Comparison of ENCODE assay signal across 15 cellular contexts in genomic region chr13:40494932-40495619, GRCh38.
DNase-seq lines count a peak whose midpoint lies in the region; ATAC-seq and TF ChIP-seq lines count a peak whose summit lies in the region.
"Had no signal": no experiment of that assay in that cellular context is flagged by ENCODE, and none has a peak within 500 bp of the region (broad histone marks: within the 10 kb centered on the region; RNA-seq: fewer than 3 reads in every experiment).

No MANE protein-coding gene starts in this region.

- peak overlapping the region; percentile 24; the same call in 1 of the 2 replicates for H3K4me2 ChIP-seq in PC-3 (ENCODE audit: low read length)

- H3K36me3 ChIP-seq in PC-3 (ENCODE audit: low read depth, low read length): no peaks in the 10 kb centered on the region

- intact Hi-C loops in PC-3 (cut with micrococcal nuclease) (no loop called here), left colon (cut with DNase I, micrococcal nuclease) (no loop called here)

- peaks cover 41% of the 10 kb centered on the region for H3K4me1 Mint-ChIP-seq in T-helper 1 cell treated with Interleukin-12 subunit alpha and Interleukin-12 subunit beta and Interleukin-4 antibody, amounts not matched to agents 30 μg/mL and 1 μg/mL, for 36 hours (ENCODE audit: low read depth)
- H3K4me1 Mint-ChIP-seq in activated naive CD8-positive, alpha-beta T cell (ENCODE audit: low read depth): peaks cover 79% of the 10 kb centered on the region
- peaks cover 17 to 19% of the 10 kb centered on the region in 2 donors for H3K4me1 Mint-ChIP-seq in natural killer cell treated with Interleukin-12 subunit alpha and Interleukin-12 subunit beta and Interleukin-15 and Interleukin-18, amount 100 ng/mL, for 72 hours (ENCODE audit: low read depth in 2 of 2)
- H3K4me1 Mint-ChIP-seq in HFFc6 (ENCODE audit: low read depth): no peaks in the 10 kb centered on the region

- H3K4me3 ChIP-seq in PC-3 (ENCODE audit: low read length): no peak overlapping the region
- H3K4me3 ChIP-seq: SK-N-MC had no signal

- no peaks in the 10 kb centered on the region for H3K79me2 ChIP-seq in PC-3 (ENCODE audit: low read length)

- H3K9me3 ChIP-seq in PC-3 (ENCODE audit: low read length): no peaks in the 10 kb centered on the region

- H3K9ac ChIP-seq in PC-3 (ENCODE audit: low read length): no peak overlapping the region

- no peaks in the 10 kb centered on the region for H3F3A ChIP-seq in PC-3 (ENCODE audit: low read length, unreplicated experiment)

- ATAC-seq in PC-3 (peak; percentile 37), HG03108 (IDR thresholded peaks at IDR 0.05; ENCODE audit: unreplicated experiment) (no peak), left colon (no peak)
- ATAC-seq in natural killer cell treated with Interleukin-12 subunit alpha and Interleukin-12 subunit beta and Interleukin-15 and Interleukin-18, amount 100 ng/mL, for 72 hours: no peak

- CTCF ChIA-PET in PC-3 (lab: Charles Lee): no interaction called here

- no peaks in the 10 kb centered on the region for H3K27me3 ChIP-seq in PC-3 (ENCODE audit: low read length)

- BruUV-seq in PC-3 (replicated peaks; lab: Mats Ljungman, UMichigan): no TSS peak

- H3K4me3 Mint-ChIP-seq in T-helper 1 cell treated with Interleukin-12 subunit alpha and Interleukin-12 subunit beta and Interleukin-4 antibody, amounts not matched to agents 30 μg/mL and 1 μg/mL, for 36 hours: peak overlapping the region; percentile 45
- H3K4me3 Mint-ChIP-seq in activated naive CD8-positive, alpha-beta T cell: peak overlapping the region; percentile 66
- peak overlapping the region; percentile 4 for H3K4me3 Mint-ChIP-seq in natural killer cell treated with Interleukin-12 subunit alpha and Interleukin-12 subunit beta and Interleukin-15 and Interleukin-18, amount 100 ng/mL, for 72 hours
- no peak overlapping the region for H3K4me3 Mint-ChIP-seq in HFFc6

- H3K4me1 ChIP-seq in PC-3 (ENCODE audit: insufficient read depth, low read length): peaks cover 10% of the 10 kb centered on the region

- no peak for TF ChIP-seq CTCF in PC-3 (conservative IDR thresholded peaks at IDR 0.05; ENCODE audit: low read depth, low read length)
- no peak for TF ChIP-seq CTCF in HFFc6 (IDR thresholded peaks at IDR 0.05)

- H3K27ac Mint-ChIP-seq in T-helper 1 cell treated with Interleukin-12 subunit alpha and Interleukin-12 subunit beta and Interleukin-4 antibody, amounts not matched to agents 30 μg/mL and 1 μg/mL, for 36 hours: peak overlapping the region; percentile 72
- H3K27ac Mint-ChIP-seq in activated naive CD8-positive, alpha-beta T cell: peak overlapping the region; percentile 94
- peak overlapping the region; percentile 15 to 44 for H3K27ac Mint-ChIP-seq in natural killer cell treated with Interleukin-12 subunit alpha and Interleukin-12 subunit beta and Interleukin-15 and Interleukin-18, amount 100 ng/mL, for 72 hours
- H3K27ac Mint-ChIP-seq in HFFc6: no peak overlapping the region
- H3K27ac Mint-ChIP-seq: progenitor cell of endocrine pancreas had no signal

- H3K36me3 Mint-ChIP-seq in T-helper 1 cell treated with Interleukin-12 subunit alpha and Interleukin-12 subunit beta and Interleukin-4 antibody, amounts not matched to agents 30 μg/mL and 1 μg/mL, for 36 hours (ENCODE audit: low read depth): peaks cover 2% of the 10 kb centered on the region
- H3K36me3 Mint-ChIP-seq in activated naive CD8-positive, alpha-beta T cell: no peaks in the 10 kb centered on the region
- H3K36me3 Mint-ChIP-seq in natural killer cell treated with Interleukin-12 subunit alpha and Interleukin-12 subunit beta and Interleukin-15 and Interleukin-18, amount 100 ng/mL, for 72 hours: no peaks in the 10 kb centered on the region
- no peaks in the 10 kb centered on the region for H3K36me3 Mint-ChIP-seq in HFFc6 (ENCODE audit: low read depth)

- no peaks in the 10 kb centered on the region for H3K9me3 Mint-ChIP-seq in T-helper 1 cell treated with Interleukin-12 subunit alpha and Interleukin-12 subunit beta and Interleukin-4 antibody, amounts not matched to agents 30 μg/mL and 1 μg/mL, for 36 hours
- H3K9me3 Mint-ChIP-seq in activated naive CD8-positive, alpha-beta T cell (ENCODE audit: low read depth): no peaks in the 10 kb centered on the region
- H3K9me3 Mint-ChIP-seq in natural killer cell treated with Interleukin-12 subunit alpha and Interleukin-12 subunit beta and Interleukin-15 and Interleukin-18, amount 100 ng/mL, for 72 hours: no peaks in the 10 kb centered on the region
- H3K9me3 Mint-ChIP-seq in HFFc6: peaks cover 3% of the 10 kb centered on the region; the same call in 1 of the 2 replicates

- DNase-seq in T-helper 1 cell (no peak), PC-3 (peak; percentile 32), HFFc6 (no peak), left colon (no peak)
- no peak for DNase-seq in natural killer cell treated with Interleukin-12 subunit alpha and Interleukin-12 subunit beta and Interleukin-15 and Interleukin-18, amount 100 ng/mL, for 72 hours (ENCODE audit: low spot score)
- DNase-seq: anterior cingulate cortex; C1 segment of cervical spinal cord; DMS79; stimulated activated naive CD4-positive, alpha-beta T cell treated with Interleukin-2 at 50 U/mL for 16 hours had no signal

- no peaks in the 10 kb centered on the region for H3K9me2 ChIP-seq in PC-3 (replicated peaks; ENCODE audit: low read length)

- H3K27me3 Mint-ChIP-seq in T-helper 1 cell treated with Interleukin-12 subunit alpha and Interleukin-12 subunit beta and Interleukin-4 antibody, amounts not matched to agents 30 μg/mL and 1 μg/mL, for 36 hours (ENCODE audit: low read depth): no peaks in the 10 kb centered on the region
- no peaks in the 10 kb centered on the region for H3K27me3 Mint-ChIP-seq in activated naive CD8-positive, alpha-beta T cell
- H3K27me3 Mint-ChIP-seq in natural killer cell treated with Interleukin-12 subunit alpha and Interleukin-12 subunit beta and Interleukin-15 and Interleukin-18, amount 100 ng/mL, for 72 hours: peaks cover 5 to 11% of the 10 kb centered on the region in 2 donors
- peaks cover 28% of the 10 kb centered on the region for H3K27me3 Mint-ChIP-seq in HFFc6 (ENCODE audit: insufficient read depth)

- no peak overlapping the region for H2AFZ ChIP-seq in PC-3 (ENCODE audit: low read length)

- no peaks in the 10 kb centered on the region for H4K20me1 ChIP-seq in PC-3 (ENCODE audit: low read length)

- H3K27ac ChIP-seq in PC-3 (ENCODE audit: low read length): peak overlapping the region; percentile 32; the same call in 1 of the 2 replicates
- H3K27ac ChIP-seq: 22Rv1, SK-N-MC had no signal

- POLR2A ChIA-PET in PC-3 (lab: Charles Lee; ENCODE audit: unreplicated experiment): no interaction called here
